Comparison of ENCODE assay signal across 8 cellular contexts in genomic region chr12:57694459-57695019, GRCh38. TPM values are rescaled to one million over a fixed set of nuclear protein-coding genes. Genes with fewer than 3 reads are reported as not detected.
A peak's percentile ranks its signal among the peaks of the same experiment; 100 is the strongest.
DNase-seq lines count a peak whose midpoint lies in the region; ATAC-seq, FAIRE-seq and TF ChIP-seq lines count a peak whose summit lies in the region.

No MANE protein-coding gene starts in this region.

- H2AFZ ChIP-seq in keratinocyte (ENCODE audit: control insufficient read depth, low read length), result peak overlapping the region; percentile 100

- H3K4me1 ChIP-seq in ascending aorta, result peaks cover 0 to 7% of the 10 kb centered on the region in 2 donors
- peaks cover 10% of the 10 kb centered on the region for H3K4me1 ChIP-seq in keratinocyte (ENCODE audit: control insufficient read depth, extremely low read depth, insufficient read depth, low read length)
- peaks cover 0 to 13% (median 11%) of the 10 kb centered on the region in 4 donors for H3K4me1 ChIP-seq in tibial artery

- intact Hi-C loops in ascending aorta (cut with DNase I) (loop anchor here (2.0 to 5.0 kb wide), 2 partner anchors 62 to 82 kb away; partner anchors contain the start of genes ARHGEF25 and B4GALNT1), tibial artery (cut with DNase I; ENCODE audit: low total_unique reads) (loop anchor here (5.0 kb wide), 1 partner anchor 62 kb away; the partner anchor contains the start of gene B4GALNT1)

- no peak for FAIRE-seq in keratinocyte (lab: Jason Lieb, UNC)

- H3K27ac ChIP-seq in ascending aorta, result peak overlapping the region; percentile 62 to 79
- peak overlapping the region; percentile 82 for H3K27ac ChIP-seq in keratinocyte (ENCODE audit: control insufficient read depth, insufficient read depth, low read length)
- H3K27ac ChIP-seq in tibial artery, result peak overlapping the region; percentile 81

- DNase-seq in COLO668 (lab: John Stamatoyannopoulos, UW; ENCODE audit: unreplicated experiment) (peak; percentile 33), ascending aorta (ENCODE audit: low spot score in 2 of 2) (no peak), keratinocyte (ENCODE audit: low read depth, low spot score) (no peak), tibial artery (no peak), SW 1271 (lab: John Stamatoyannopoulos, UW) (no peak)

- peaks cover 7% of the 10 kb centered on the region for H3K79me2 ChIP-seq in keratinocyte (ENCODE audit: control insufficient read depth, insufficient read depth, low read length)

- H3K27me3 ChIP-seq in ascending aorta, result no peaks in the 10 kb centered on the region
- no peaks in the 10 kb centered on the region for H3K27me3 ChIP-seq in keratinocyte (ENCODE audit: control insufficient read depth, extremely low read depth, insufficient read depth, low read length)
- no peaks in the 10 kb centered on the region for H3K27me3 ChIP-seq in tibial artery

- H3K9ac ChIP-seq in keratinocyte (ENCODE audit: control insufficient read depth, extremely low read depth, insufficient read depth, low read length), result peak overlapping the region; percentile 93

- H3K36me3 ChIP-seq in ascending aorta (peaks cover 21 to 30% of the 10 kb centered on the region in 2 donors), keratinocyte (ENCODE audit: control insufficient read depth in 2 of 2, extremely low read depth in 1 of 2, insufficient read depth in 2 of 2, low read length in 2 of 2) (peaks cover 3 to 8% of the 10 kb centered on the region in 2 experiments), tibial artery (peaks cover 17 to 39% (median 31%) of the 10 kb centered on the region in 3 donors)

- ATAC-seq in HG03354 (IDR thresholded peaks at IDR 0.05; ENCODE audit: poor library complexity, severe bottlenecking, unreplicated experiment) (peak; percentile 1), HG03469 (IDR thresholded peaks at IDR 0.05; ENCODE audit: unreplicated experiment) (no peak), GM21360 (IDR thresholded peaks at IDR 0.05; ENCODE audit: unreplicated experiment) (no peak)

- dilution Hi-C loops in keratinocyte (cut with MboI; ENCODE audit: extremely low pct_ligation_motif_present, low sequenced_read_pairs), result no loop called here

- no peaks in the 10 kb centered on the region for H3K9me1 ChIP-seq in keratinocyte (ENCODE audit: control insufficient read depth, extremely low read depth, insufficient read depth, low read length)

- H3K4me2 ChIP-seq in keratinocyte (ENCODE audit: control insufficient read depth, extremely low read depth, insufficient read depth, low read depth, low read length), result peak overlapping the region; percentile 85

- no peaks in the 10 kb centered on the region for H4K20me1 ChIP-seq in keratinocyte (ENCODE audit: control insufficient read depth, extremely low read depth, insufficient read depth, low read length)

- H3K4me3 ChIP-seq in ascending aorta, result peak overlapping the region; percentile 75 to 77
- H3K4me3 ChIP-seq in keratinocyte (ENCODE audit: control insufficient read depth in 2 of 3, extremely low read depth in 1 of 3, insufficient read depth in 2 of 3, low read depth in 1 of 3, low read length in 3 of 3), result peak overlapping the region; percentile 86 to 96 (median 94)
- H3K4me3 ChIP-seq in tibial artery, result peak overlapping the region; percentile 81 to 86

- no peak for TF ChIP-seq CTCF in ascending aorta (IDR thresholded peaks at IDR 0.05)
- TF ChIP-seq CTCF in keratinocyte (optimal IDR thresholded peaks at IDR 0.05 in 1 of 3, IDR thresholded peaks at IDR 0.05 in 1 of 3, conservative IDR thresholded peaks at IDR 0.05 in 1 of 3; ENCODE audit: extremely low read depth in 1 of 3, insufficient read depth in 2 of 3, low read length in 3 of 3), result no peak
- TF ChIP-seq CTCF in tibial artery (IDR thresholded peaks at IDR 0.05), result no peak

- H3K9me3 ChIP-seq in ascending aorta (no peaks in the 10 kb centered on the region), keratinocyte (ENCODE audit: control insufficient read depth, low read depth, low read length) (no peaks in the 10 kb centered on the region), tibial artery (no peaks in the 10 kb centered on the region)

RNA-seq across cellular contexts. Expression of gene OS9, which starts 0.6 kb away (rescaled TPM):
- total RNA-seq in ascending aorta, result 233 TPM
- 82.2 to 96.9 TPM (median 95.1 TPM) in 3 replicates for polyA plus RNA-seq in keratinocyte
- 99.9 TPM for polyA plus RNA-seq in keratinocyte (2011; ENCODE audit: low read depth)
- 33.5 and 39.2 TPM in 2 replicates for polyA plus RNA-seq in keratinocyte (2011; cell fraction: cytosol; rRNA removed)
- 228 and 250 TPM in 2 replicates for polyA plus RNA-seq in keratinocyte (2011; cell fraction: nucleus; rRNA removed)
- 80.6 and 87.6 TPM in 2 replicates for polyA plus RNA-seq in keratinocyte (2012; ENCODE audit: low replicate concordance)
- polyA minus RNA-seq in keratinocyte, result 89.5 to 129 TPM (median 110 TPM) in 3 replicates
- 53.9 TPM for polyA minus RNA-seq in keratinocyte (2011; cell fraction: cytosol; rRNA and poly(A)+ RNA removed)
- polyA minus RNA-seq in keratinocyte (2011; cell fraction: nucleus; rRNA and poly(A)+ RNA removed), result 78.2 and 114 TPM in 2 replicates

RNA-seq across cellular contexts. Expression of gene AGAP2, which starts 44.0 kb away (rescaled TPM):
- total RNA-seq in ascending aorta, result 11.5 TPM
- polyA plus RNA-seq in keratinocyte, result 0.13 to 0.18 TPM (median 0.15 TPM) in 3 replicates
- polyA plus RNA-seq in keratinocyte (2011; ENCODE audit: low read depth), result not detected
- polyA plus RNA-seq in keratinocyte (2011; cell fraction: cytosol; rRNA removed), result 0.14 and 0.29 TPM in 2 replicates
- 0.14 and 0.28 TPM in 2 replicates for polyA plus RNA-seq in keratinocyte (2011; cell fraction: nucleus; rRNA removed)
- polyA plus RNA-seq in keratinocyte (2012; ENCODE audit: low replicate concordance), result 0.10 and 0.32 TPM in 2 replicates
- 0.07 to 0.59 TPM (median 0.42 TPM) in 3 replicates for polyA minus RNA-seq in keratinocyte
- polyA minus RNA-seq in keratinocyte (2011; cell fraction: cytosol; rRNA and poly(A)+ RNA removed), result not detected
- 0.16 and 0.53 TPM in 2 replicates for polyA minus RNA-seq in keratinocyte (2011; cell fraction: nucleus; rRNA and poly(A)+ RNA removed)

RNA-seq across cellular contexts. Expression of gene TSPAN31, which starts 50.3 kb away (rescaled TPM):
- total RNA-seq in ascending aorta, result 42.3 TPM
- 37.4 to 47.7 TPM (median 40.6 TPM) in 3 replicates for polyA plus RNA-seq in keratinocyte
- polyA plus RNA-seq in keratinocyte (2011; ENCODE audit: low read depth), result 11.4 TPM
- 20.6 and 30.6 TPM in 2 replicates for polyA plus RNA-seq in keratinocyte (2011; cell fraction: cytosol; rRNA removed)
- 24.7 and 38.6 TPM in 2 replicates for polyA plus RNA-seq in keratinocyte (2011; cell fraction: nucleus; rRNA removed)
- 29.2 and 34.1 TPM in 2 replicates for polyA plus RNA-seq in keratinocyte (2012; ENCODE audit: low replicate concordance)
- polyA minus RNA-seq in keratinocyte, result 31.7 to 47.4 TPM (median 40.0 TPM) in 3 replicates
- polyA minus RNA-seq in keratinocyte (2011; cell fraction: cytosol; rRNA and poly(A)+ RNA removed), result 26.3 TPM
- 14.8 and 23.6 TPM in 2 replicates for polyA minus RNA-seq in keratinocyte (2011; cell fraction: nucleus; rRNA and poly(A)+ RNA removed)

RNA-seq across cellular contexts. Expression of gene CDK4, which starts 57.6 kb away (rescaled TPM):
- total RNA-seq in ascending aorta, result 82.6 TPM
- 146 to 176 TPM (median 153 TPM) in 3 replicates for polyA plus RNA-seq in keratinocyte
- 45.4 TPM for polyA plus RNA-seq in keratinocyte (2011; ENCODE audit: low read depth)
- polyA plus RNA-seq in keratinocyte (2011; cell fraction: cytosol; rRNA removed), result 120 and 126 TPM in 2 replicates
- polyA plus RNA-seq in keratinocyte (2011; cell fraction: nucleus; rRNA removed), result 61.6 and 74.2 TPM in 2 replicates
- polyA plus RNA-seq in keratinocyte (2012; ENCODE audit: low replicate concordance), result 67.0 and 79.0 TPM in 2 replicates
- 92.1 to 131 TPM (median 124 TPM) in 3 replicates for polyA minus RNA-seq in keratinocyte
- 107 TPM for polyA minus RNA-seq in keratinocyte (2011; cell fraction: cytosol; rRNA and poly(A)+ RNA removed)
- polyA minus RNA-seq in keratinocyte (2011; cell fraction: nucleus; rRNA and poly(A)+ RNA removed), result 22.1 and 23.2 TPM in 2 replicates
